Comparison of ENCODE assay signal across 1 cellular context in genomic region chr2:45932278-45932975, GRCh38.
TF ChIP-seq lines count a peak whose summit lies in the region.

No MANE protein-coding gene starts in this region.

TF ChIP-seq in K562, 482 proteins besides CTCF, POLR2A, EP300 and RAD21 (continued from another document):
- peak; percentile 86 for TF ChIP-seq MAFG (tag; conservative IDR thresholded peaks at IDR 0.05)
- peak; percentile 59 for TF ChIP-seq NFE2L1 (tag; IDR thresholded peaks at IDR 0.05; ENCODE audit: borderline replicate concordance, low read depth)
- TF ChIP-seq MAFK (IDR thresholded peaks at IDR 0.05; ENCODE audit: low read length) = peak; percentile 64; the same call in 1 of the 2 replicates
- TF ChIP-seq NFIX (CRISPR knock-in tag; IDR thresholded peaks at IDR 0.05; ENCODE audit: low read depth) = no peak
